Comparison of ENCODE assay signal across 8 cellular contexts in the genomic region with DNA sequence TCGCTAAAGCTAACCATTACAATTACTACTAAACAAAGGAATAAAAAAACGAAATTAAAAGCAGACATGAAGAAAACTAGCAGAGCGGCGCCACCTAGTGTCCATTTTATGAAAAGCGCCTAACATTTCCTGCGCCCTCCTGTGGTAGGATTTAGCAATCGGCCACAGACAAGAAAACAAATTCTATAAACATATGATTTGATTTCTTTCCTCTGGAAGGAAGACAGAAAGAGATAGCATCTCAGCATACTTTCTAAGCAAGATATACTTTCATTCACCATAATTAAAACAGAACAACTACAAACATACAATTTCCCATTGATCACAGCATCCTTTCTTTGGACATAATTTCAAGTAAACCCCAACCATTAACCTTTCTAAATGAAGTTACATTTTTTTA.
DNase-seq lines count a peak whose midpoint lies in the region; ATAC-seq and TF ChIP-seq lines count a peak whose summit lies in the region.

No MANE protein-coding gene starts in this region.

- intact Hi-C loops in prostate gland (cut with DNase I) (loop anchor here (2.0 to 5.0 kb wide), 3 partner anchors 175 to 309 kb away; no protein-coding TSS in a partner anchor), uterus (cut with DNase I; ENCODE audit: low total_unique reads) (loop anchor here (5.0 to 10.0 kb wide), 2 partner anchors 174 to 289 kb away; no protein-coding TSS in a partner anchor)

- H4K20me1 ChIP-seq in DND-41 (ENCODE audit: insufficient read depth, low read length), result no peaks in the 10 kb centered on the region

- H3K27me3 ChIP-seq in DND-41 (ENCODE audit: insufficient read depth, low read length, poor library complexity) (peaks cover 16% of the 10 kb centered on the region), prostate gland (replicated peaks; ENCODE audit: insufficient read depth) (no peaks in the 10 kb centered on the region), uterus (no peaks in the 10 kb centered on the region)

- H3K9me3 ChIP-seq in DND-41 (ENCODE audit: insufficient read depth, low read length, severe bottlenecking) (no peaks in the 10 kb centered on the region), prostate gland (no peaks in the 10 kb centered on the region), uterus (no peaks in the 10 kb centered on the region)

- in situ Hi-C loops in SK-MEL-5 (cut with HindIII; ENCODE audit: low pct_unique_long_range_greater_than_20kb, low sequenced_read_pairs), result no loop called here

- H3K4me3 ChIP-seq in DND-41 (ENCODE audit: low read depth in 1 of 2, low read length in 2 of 2) (no peak overlapping the region), prostate gland (no peak overlapping the region), uterus (no peak overlapping the region)

- no peak for TF ChIP-seq POLR2A in prostate gland (IDR thresholded peaks at IDR 0.05)
- no peak for TF ChIP-seq POLR2A in uterus (IDR thresholded peaks at IDR 0.05)

- DNase-seq in DND-41 (peak; percentile 70), LoVo (ENCODE audit: low spot score) (peak; percentile 79), SK-MEL-5 (ENCODE audit: low read depth, low spot score) (peak; percentile 79), glomerular endothelial cell (ENCODE audit: extremely low read depth, low read depth, low spot score) (peak; percentile 63), prostate gland (ENCODE audit: low spot score) (peak; percentile 40), uterus (peak; percentile 67 to 79)
- DNase-seq in activated naive CD4-positive, alpha-beta T cell treated with anti-CD3 and anti-CD28 coated beads, Interleukin-2, amount 50 U/mL, for 16 hours, result peak; percentile 55

- peak overlapping the region; percentile 29; the same call in 1 of the 2 replicates for H3K4me2 ChIP-seq in DND-41 (ENCODE audit: insufficient read depth, low read length)

- 0% methylated on average over 7 of the region's 7 CpGs for WGBS in prostate gland

- no peak overlapping the region for H3K27ac ChIP-seq in DND-41 (ENCODE audit: low read length)
- H3K27ac ChIP-seq in prostate gland, result no peak overlapping the region
- H3K27ac ChIP-seq in uterus, result peak overlapping the region; percentile 58 to 73

- no peak overlapping the region for H3K9ac ChIP-seq in DND-41 (ENCODE audit: low read depth, low read length)

- H3K36me3 ChIP-seq in DND-41 (ENCODE audit: insufficient read depth, low read length) (no peaks in the 10 kb centered on the region), prostate gland (no peaks in the 10 kb centered on the region), uterus (no peaks in the 10 kb centered on the region)

- H2AFZ ChIP-seq in DND-41 (ENCODE audit: low read depth, low read length), result no peak overlapping the region

- no peaks in the 10 kb centered on the region for H3K79me2 ChIP-seq in DND-41 (ENCODE audit: insufficient read depth, low read length)

- TF ChIP-seq CTCF in DND-41 (IDR thresholded peaks at IDR 0.05; ENCODE audit: borderline replicate concordance, extremely low read depth, low read length, poor library complexity, severe bottlenecking) (peak; percentile 100), prostate gland (IDR thresholded peaks at IDR 0.05) (peak; percentile 99 to 100 (median 99)), uterus (IDR thresholded peaks at IDR 0.05) (peak; percentile 97 to 100 (median 99))

- no peak for ATAC-seq in DND-41 (ENCODE audit: insufficient read depth, low read depth)
- ATAC-seq in GM21786 (IDR thresholded peaks at IDR 0.05; ENCODE audit: unreplicated experiment), result no peak

- H3K4me1 ChIP-seq in DND-41 (ENCODE audit: insufficient read depth, low read length), result no peaks in the 10 kb centered on the region; the same call in 1 of the 2 replicates
- no peaks in the 10 kb centered on the region for H3K4me1 ChIP-seq in prostate gland (replicated peaks)
- peaks cover 0 to 6% of the 10 kb centered on the region in 2 donors for H3K4me1 ChIP-seq in uterus

Comparison
In these comparisons a context has a peak if more than half of its experiments do, and no peak if none do; other contexts are left out.
1. H3K27ac ChIP-seq: peak in uterus (2 of 2); none in DND-41 (single experiment) and prostate gland (0 of 2).
2. Peak in every context shown above with its lines, with median percentiles within 50 percentile points of each other: DNase-seq and CTCF ChIP-seq.